8 cellular contexts compared by ENCODE assay signal in the genomic region with DNA sequence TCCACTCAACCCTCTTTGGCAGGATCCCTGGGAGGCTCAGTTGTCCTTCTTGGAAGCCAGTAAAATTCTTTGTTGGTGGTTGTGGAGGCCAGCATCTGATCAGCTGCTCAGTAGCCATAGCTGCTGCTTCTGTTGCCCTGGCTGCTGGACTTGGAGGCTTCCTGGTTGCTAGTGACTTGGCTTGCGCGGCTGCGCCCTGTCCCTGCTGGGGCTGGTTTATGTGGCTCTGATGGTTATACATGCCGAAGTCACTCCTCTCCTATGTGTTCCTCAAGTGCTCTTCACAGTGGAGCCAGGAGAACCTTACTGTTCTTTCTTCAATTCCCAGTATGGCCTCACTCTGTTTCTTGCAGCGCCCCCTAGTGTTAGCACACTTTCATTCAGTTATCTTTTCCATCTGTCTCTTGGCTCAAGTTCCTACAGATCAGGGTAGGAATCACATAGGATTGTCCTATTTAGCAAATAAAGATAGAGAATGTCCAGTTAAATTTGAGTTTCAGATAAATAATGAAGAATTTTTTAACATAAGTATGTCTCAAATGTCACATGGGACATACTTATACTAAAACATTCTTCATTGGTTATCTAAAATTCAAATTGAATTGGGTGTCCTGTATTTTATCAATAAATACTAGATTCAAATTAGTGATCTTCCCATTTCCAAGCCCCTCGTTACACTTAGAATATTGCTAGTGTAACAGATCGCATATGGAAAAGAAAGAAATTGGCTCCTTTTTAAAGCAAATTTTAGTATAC.
A peak's percentile ranks its signal among the peaks of the same experiment; 100 is the strongest.
DNase-seq lines count a peak whose midpoint lies in the region; ATAC-seq, FAIRE-seq and TF ChIP-seq lines count a peak whose summit lies in the region.

No MANE protein-coding gene starts in this region.

- TF ChIP-seq RAD21 in liver (IDR thresholded peaks at IDR 0.05), result peak; percentile 69 to 73

- FAIRE-seq in GM18507 (lab: Jason Lieb, UNC) (peak; percentile 31), bronchial epithelial cell (lab: Jason Lieb, UNC) (no peak)

- ATAC-seq in HG02938 (IDR thresholded peaks at IDR 0.05; ENCODE audit: unreplicated experiment), result no peak

- H3K9me3 ChIP-seq in SJCRH30 (replicated peaks), result no peaks in the 10 kb centered on the region; the same call in 1 of the 2 replicates
- no peaks in the 10 kb centered on the region for H3K9me3 ChIP-seq in liver (ENCODE audit: control insufficient read depth in 4 of 4, low read length in 3 of 4)
- H3K9me3 ChIP-seq in testis, result no peaks in the 10 kb centered on the region

- H3K27me3 ChIP-seq in SJCRH30, result no peaks in the 10 kb centered on the region
- H3K27me3 ChIP-seq in bronchial epithelial cell (ENCODE audit: control insufficient read depth, insufficient read depth, low read length), result no peaks in the 10 kb centered on the region
- no peaks in the 10 kb centered on the region for H3K27me3 ChIP-seq in liver (ENCODE audit: control insufficient read depth in 4 of 4, insufficient read depth in 4 of 4, low read length in 3 of 4)
- H3K27me3 ChIP-seq in testis, result no peaks in the 10 kb centered on the region

- no peak overlapping the region for H3K4me3 ChIP-seq in SJCRH30
- no peak overlapping the region for H3K4me3 ChIP-seq in bronchial epithelial cell (ENCODE audit: low read depth, low read length)
- no peak overlapping the region for H3K4me3 ChIP-seq in liver (ENCODE audit: low read depth in 1 of 3, low read length in 3 of 3)
- H3K4me3 ChIP-seq in testis, result no peak overlapping the region

- H3K36me3 ChIP-seq in SJCRH30, result no peaks in the 10 kb centered on the region
- no peaks in the 10 kb centered on the region for H3K36me3 ChIP-seq in bronchial epithelial cell (ENCODE audit: control insufficient read depth, insufficient read depth, low read length)
- no peaks in the 10 kb centered on the region for H3K36me3 ChIP-seq in liver (ENCODE audit: control insufficient read depth in 4 of 4, insufficient read depth in 3 of 4, low read depth in 1 of 4, low read length in 3 of 4)
- no peaks in the 10 kb centered on the region for H3K36me3 ChIP-seq in testis (ENCODE audit: low read depth, missing control alignments)

- intact Hi-C loops in testis (cut with DNase I; ENCODE audit: low total_unique reads), result no loop called here

- 79% methylated on average over 7 of the region's 7 CpGs for WGBS in liver
- WGBS in testis, 2 donors, result 83 to 85% methylated on average over 7 of the region's 7 CpGs

- TF ChIP-seq CTCF in bronchial epithelial cell (IDR thresholded peaks at IDR 0.05; ENCODE audit: insufficient read depth, low read length, severe bottlenecking) (peak; percentile 54), liver (IDR thresholded peaks at IDR 0.05; ENCODE audit: low read depth, low read length, missing input control) (peak; percentile 43), testis (IDR thresholded peaks at IDR 0.05) (peak; percentile 50 to 81 (median 67))

- H3K27ac ChIP-seq in SJCRH30, result no peak overlapping the region
- no peak overlapping the region for H3K27ac ChIP-seq in liver (ENCODE audit: low read depth in 1 of 2, low read length in 2 of 2)
- H3K27ac ChIP-seq in testis, result no peak overlapping the region

- no peak overlapping the region for H3K9ac ChIP-seq in liver (ENCODE audit: low read depth in 1 of 2, low read length in 2 of 2)

- DNase-seq in AG20443 (ENCODE audit: low spot score) (peak; percentile 51), GM18507 (ENCODE audit: extremely low spot score, insufficient read length, low read depth) (no peak), HT-29 (ENCODE audit: low spot score) (peak; percentile 61), SJCRH30 (peak; percentile 45 to 68), bronchial epithelial cell (ENCODE audit: low read depth) (peak; percentile 51), testis (peak; percentile 75)

- H3K4me1 ChIP-seq in SJCRH30 (peaks cover 25% of the 10 kb centered on the region), liver (ENCODE audit: control insufficient read depth in 4 of 4, insufficient read depth in 4 of 4, low read length in 3 of 4) (no peaks in the 10 kb centered on the region), testis (no peaks in the 10 kb centered on the region)

- TF ChIP-seq POLR2A in testis (IDR thresholded peaks at IDR 0.05), result no peak

TF ChIP-seq in liver, 16 proteins besides CTCF, POLR2A, EP300 and RAD21:
- TF ChIP-seq HNF4G (IDR thresholded peaks at IDR 0.05) (no peak), HNF4A (conservative IDR thresholded peaks at IDR 0.05) (no peak), NR2F2 (IDR thresholded peaks at IDR 0.05) (no peak), TAF1 (conservative IDR thresholded peaks at IDR 0.05) (no peak), GABPA (IDR thresholded peaks at IDR 0.05 in 1 of 2, conservative IDR thresholded peaks at IDR 0.05 in 1 of 2) (no peak), YY1 (IDR thresholded peaks at IDR 0.05) (no peak), EGR1 (IDR thresholded peaks at IDR 0.05; ENCODE audit: low read depth in 2 of 2) (no peak), FOXA1 (IDR thresholded peaks at IDR 0.05) (no peak)
- TF ChIP-seq, protein P1, sequence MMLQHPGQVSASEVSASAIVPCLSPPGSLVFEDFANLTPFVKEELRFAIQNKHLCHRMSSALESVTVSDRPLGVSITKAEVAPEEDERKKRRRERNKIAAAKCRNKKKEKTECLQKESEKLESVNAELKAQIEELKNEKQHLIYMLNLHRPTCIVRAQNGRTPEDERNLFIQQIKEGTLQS (IDR thresholded peaks at IDR 0.05), result no peak
- TF ChIP-seq, protein P2, sequence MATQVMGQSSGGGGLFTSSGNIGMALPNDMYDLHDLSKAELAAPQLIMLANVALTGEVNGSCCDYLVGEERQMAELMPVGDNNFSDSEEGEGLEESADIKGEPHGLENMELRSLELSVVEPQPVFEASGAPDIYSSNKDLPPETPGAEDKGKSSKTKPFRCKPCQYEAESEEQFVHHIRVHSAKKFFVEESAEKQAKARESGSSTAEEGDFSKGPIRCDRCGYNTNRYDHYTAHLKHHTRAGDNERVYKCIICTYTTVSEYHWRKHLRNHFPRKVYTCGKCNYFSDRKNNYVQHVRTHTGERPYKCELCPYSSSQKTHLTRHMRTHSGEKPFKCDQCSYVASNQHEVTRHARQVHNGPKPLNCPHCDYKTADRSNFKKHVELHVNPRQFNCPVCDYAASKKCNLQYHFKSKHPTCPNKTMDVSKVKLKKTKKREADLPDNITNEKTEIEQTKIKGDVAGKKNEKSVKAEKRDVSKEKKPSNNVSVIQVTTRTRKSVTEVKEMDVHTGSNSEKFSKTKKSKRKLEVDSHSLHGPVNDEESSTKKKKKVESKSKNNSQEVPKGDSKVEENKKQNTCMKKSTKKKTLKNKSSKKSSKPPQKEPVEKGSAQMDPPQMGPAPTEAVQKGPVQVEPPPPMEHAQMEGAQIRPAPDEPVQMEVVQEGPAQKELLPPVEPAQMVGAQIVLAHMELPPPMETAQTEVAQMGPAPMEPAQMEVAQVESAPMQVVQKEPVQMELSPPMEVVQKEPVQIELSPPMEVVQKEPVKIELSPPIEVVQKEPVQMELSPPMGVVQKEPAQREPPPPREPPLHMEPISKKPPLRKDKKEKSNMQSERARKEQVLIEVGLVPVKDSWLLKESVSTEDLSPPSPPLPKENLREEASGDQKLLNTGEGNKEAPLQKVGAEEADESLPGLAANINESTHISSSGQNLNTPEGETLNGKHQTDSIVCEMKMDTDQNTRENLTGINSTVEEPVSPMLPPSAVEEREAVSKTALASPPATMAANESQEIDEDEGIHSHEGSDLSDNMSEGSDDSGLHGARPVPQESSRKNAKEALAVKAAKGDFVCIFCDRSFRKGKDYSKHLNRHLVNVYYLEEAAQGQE (IDR thresholded peaks at IDR 0.05), result no peak
- TF ChIP-seq, protein P3, sequence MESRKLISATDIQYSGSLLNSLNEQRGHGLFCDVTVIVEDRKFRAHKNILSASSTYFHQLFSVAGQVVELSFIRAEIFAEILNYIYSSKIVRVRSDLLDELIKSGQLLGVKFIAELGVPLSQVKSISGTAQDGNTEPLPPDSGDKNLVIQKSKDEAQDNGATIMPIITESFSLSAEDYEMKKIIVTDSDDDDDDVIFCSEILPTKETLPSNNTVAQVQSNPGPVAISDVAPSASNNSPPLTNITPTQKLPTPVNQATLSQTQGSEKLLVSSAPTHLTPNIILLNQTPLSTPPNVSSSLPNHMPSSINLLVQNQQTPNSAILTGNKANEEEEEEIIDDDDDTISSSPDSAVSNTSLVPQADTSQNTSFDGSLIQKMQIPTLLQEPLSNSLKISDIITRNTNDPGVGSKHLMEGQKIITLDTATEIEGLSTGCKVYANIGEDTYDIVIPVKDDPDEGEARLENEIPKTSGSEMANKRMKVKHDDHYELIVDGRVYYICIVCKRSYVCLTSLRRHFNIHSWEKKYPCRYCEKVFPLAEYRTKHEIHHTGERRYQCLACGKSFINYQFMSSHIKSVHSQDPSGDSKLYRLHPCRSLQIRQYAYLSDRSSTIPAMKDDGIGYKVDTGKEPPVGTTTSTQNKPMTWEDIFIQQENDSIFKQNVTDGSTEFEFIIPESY (IDR thresholded peaks at IDR 0.05), result no peak
